In genomic region chr1:76611782-76612445, GRCh38 we compare ENCODE assay signal across 33 cellular contexts.
"Had no signal": no experiment of that assay in that cellular context is flagged by ENCODE, and none has a peak within 500 bp of the region (broad histone marks: within the 10 kb centered on the region; RNA-seq: fewer than 3 reads in every experiment).

No MANE protein-coding gene starts in this region.

- H3K4me3 ChIP-seq: MG63, PC-9, SJCRH30, SK-N-MC had no signal

- H3K4me1 ChIP-seq: SJCRH30 had no signal

- H3K9me3 ChIP-seq: MG63, SJCRH30 had no signal

- FAIRE-seq: RCC 7860 had no signal

- H3K27ac ChIP-seq: PC-9, RWPE1, SJCRH30, SK-N-MC had no signal

- H3K36me3 ChIP-seq: MG63, SJCRH30 had no signal

- DNase-seq: Kasumi-1, KG1, MG63, NCI-H1048, NCI-H1092 treated with DMSO at 0.1 percent for 48 hours, NCI-H1105 treated with DMSO at 0.1 percent for 48 hours, NCI-H1417, NCI-H1436, NCI-H146, NCI-H1694, NCI-H187, NCI-H1930, NCI-H2029 treated with DMSO at 0.1 percent for 48 hours, NCI-H2081 treated with DMSO at 0.1 percent for 48 hours, NCI-H2107, NCI-H2171, NCI-H226, NCI-H446 treated with DMSO at 0.1 percent for 48 hours, NCI-H510A, NCI-H526, NCI-H69, NCI-H748 treated with DMSO at 0.1 percent for 48 hours, NCI-H82, PC-9, SHP77, SIG-M5, SJCRH30 had no signal

- ATAC-seq: Panc1, Right ventricle myocardium inferior, SK-N-SH treated with all-trans-retinoic acid at 6 μM for 48 hours had no signal

- H3K27me3 ChIP-seq: MG63, SJCRH30 had no signal
